In the genomic region with DNA sequence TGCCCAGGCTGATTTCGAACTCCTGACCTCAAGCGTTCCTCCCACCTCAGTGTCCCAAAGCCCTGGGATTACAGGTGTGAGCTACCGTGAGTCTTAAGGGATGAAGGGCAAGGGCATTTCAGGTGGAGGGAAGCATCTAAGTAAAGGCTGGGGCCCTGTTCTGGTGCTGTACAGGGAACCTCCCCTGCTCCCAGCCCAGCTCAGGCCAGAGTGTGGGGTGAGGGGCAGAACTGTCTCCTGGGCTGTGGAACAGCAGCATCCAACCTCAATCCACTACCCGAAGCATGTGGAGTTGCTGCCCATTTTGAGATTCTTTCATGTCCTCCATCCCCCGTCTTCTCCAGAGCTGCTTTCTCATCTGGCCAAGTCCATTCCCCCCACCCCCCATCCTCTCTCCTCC, we compare ENCODE assay signal across 1 cellular context.
TF ChIP-seq lines count a peak whose summit lies in the region.

No MANE protein-coding gene starts in this region.

TF ChIP-seq in IMR-90, 13 proteins besides CTCF, POLR2A, EP300 and RAD21 (continued from another document):
- TF ChIP-seq SMC3 (IDR thresholded peaks at IDR 0.05; ENCODE audit: low read depth, low read length) (no peak), FOS (IDR thresholded peaks at IDR 0.05; ENCODE audit: low read depth, low read length) (no peak), CEBPB (IDR thresholded peaks at IDR 0.05; ENCODE audit: low read depth, low read length) (no peak), MXI1 (IDR thresholded peaks at IDR 0.05; ENCODE audit: borderline replicate concordance, low read depth, low read length) (no peak), RCOR1 (IDR thresholded peaks at IDR 0.05; ENCODE audit: insufficient replicate concordance, low read length) (no peak), ELK1 (IDR thresholded peaks at IDR 0.05; ENCODE audit: borderline replicate concordance, low read depth, low read length) (no peak)
